In genomic region chr22:36332623-36333331, GRCh38 we compare ENCODE assay signal across 8 cellular contexts. TPM values are rescaled to one million over a fixed set of nuclear protein-coding genes. Genes with fewer than 3 reads are reported as not detected.
DNase-seq lines count a peak whose midpoint lies in the region; ATAC-seq and TF ChIP-seq lines count a peak whose summit lies in the region.

No MANE protein-coding gene starts in this region.

- no peak for TF ChIP-seq CTCF in left ventricle myocardium inferior (IDR thresholded peaks at IDR 0.05; ENCODE audit: borderline replicate concordance)

- DNase-seq in left ventricle myocardium inferior (no peak), left ventricle myocardium superior (no peak), SJSA1 (ENCODE audit: low read depth in 1 of 2, low spot score in 2 of 2) (peak; percentile 93 to 95), kidney glomerular epithelial cell (lab: John Stamatoyannopoulos, UW) (peak; percentile 76), GM03348 (ENCODE audit: low spot score) (no peak), sciatic nerve (ENCODE audit: low spot score) (no peak)
- peak; percentile 30 to 49 (median 48) for DNase-seq in stimulated activated CD4-positive, alpha-beta T cell treated with anti-CD3 and anti-CD28 coated beads, TNF-alpha, amount 100 ng/mL, for 4 hours (ENCODE audit: low read depth in 3 of 3)

- H3K27me3 ChIP-seq in left ventricle myocardium inferior (ENCODE audit: low read depth) (no peaks in the 10 kb centered on the region), SJSA1 (replicated peaks) (no peaks in the 10 kb centered on the region)

- peak overlapping the region; percentile 36 for H3K4me3 ChIP-seq in left ventricle myocardium inferior
- no peak overlapping the region for H3K4me3 ChIP-seq in SJSA1

- ATAC-seq in left ventricle myocardium superior, result no peak
- ATAC-seq in sciatic nerve, result no peak

- peaks cover 100% of the 10 kb centered on the region for H3K4me1 ChIP-seq in left ventricle myocardium inferior
- H3K4me1 ChIP-seq in SJSA1 (replicated peaks), result peaks cover 97% of the 10 kb centered on the region

- WGBS in adipose tissue, 3 donors, result 33 to 48% (median 34%) methylated on average over 13 of the region's 13 CpGs

- intact Hi-C loops in left ventricle myocardium inferior (cut with micrococcal nuclease) (loop anchor here (10.0 kb wide), 1 partner anchor 52 kb away; the partner anchor contains the start of gene MYH9), left ventricle myocardium superior (cut with micrococcal nuclease) (no loop called here), sciatic nerve (cut with DNase I) (no loop called here)

- H3K36me3 ChIP-seq in left ventricle myocardium inferior (peaks cover 31% of the 10 kb centered on the region), SJSA1 (peaks cover 87% of the 10 kb centered on the region)

- H3K9me3 ChIP-seq in left ventricle myocardium inferior (replicated peaks), result no peaks in the 10 kb centered on the region
- H3K9me3 ChIP-seq in SJSA1 (replicated peaks), result no peaks in the 10 kb centered on the region

- H3K27ac ChIP-seq in left ventricle myocardium inferior (replicated peaks), result peak overlapping the region; percentile 100
- peak overlapping the region; percentile 93 for H3K27ac ChIP-seq in SJSA1
- peak overlapping the region; percentile 98 for H3K27ac ChIP-seq in adipose tissue (ENCODE audit: low read depth, low read length)

RNA-seq across cellular contexts. Expression of gene MYH9, which starts 55.0 kb away (rescaled TPM):
- total RNA-seq in left ventricle myocardium inferior, result 150 TPM
- total RNA-seq in left ventricle myocardium superior, result 161 TPM
- 510 and 668 TPM in 2 replicates for total RNA-seq in SJSA1 (2014; rRNA removed; shearing (Covaris generic))
- polyA plus RNA-seq in adipose tissue, result 100 to 1,000 TPM; 159 to 240 (median 161) TPM
- 973 TPM for total RNA-seq in sciatic nerve

Comparison
In these comparisons a context has a peak if more than half of its experiments do, and no peak if none do; other contexts are left out.
1. DNase-seq: peak in SJSA1 (2 of 2), kidney glomerular epithelial cell (single experiment) and stimulated activated CD4-positive, alpha-beta T cell treated with anti-CD3 and anti-CD28 coated beads, TNF-alpha, amount 100 ng/mL, for 4 hours (3 of 3); none in left ventricle myocardium inferior (single experiment), left ventricle myocardium superior (single experiment), GM03348 (single experiment) and sciatic nerve (single experiment).
2. Peak in every context shown above with its lines, with median percentiles within 50 percentile points of each other: H3K27ac ChIP-seq.